Comparison of ENCODE assay signal across 16 cellular contexts in the genomic region with DNA sequence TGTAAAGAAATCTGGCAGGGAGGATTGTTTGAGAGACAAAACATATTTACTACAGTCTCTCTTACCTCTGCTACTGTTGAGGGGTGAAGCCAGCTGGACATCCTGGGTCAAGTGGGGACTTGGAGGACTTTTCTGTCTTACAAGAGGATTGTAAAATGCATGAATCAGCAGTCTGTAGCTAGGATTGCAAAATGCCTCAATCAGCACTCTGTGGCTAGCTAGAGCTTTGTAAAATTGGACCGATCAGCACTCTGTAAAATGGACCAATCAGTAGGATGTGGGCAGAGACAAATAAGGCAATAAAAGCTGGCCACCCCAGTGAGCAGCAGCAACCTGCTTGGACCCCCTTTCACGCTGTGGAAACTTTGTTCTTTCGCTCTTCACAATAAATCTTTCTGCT.
DNase-seq lines count a peak whose midpoint lies in the region; ATAC-seq, FAIRE-seq and TF ChIP-seq lines count a peak whose summit lies in the region.
"Had no signal": no experiment of that assay in that cellular context is flagged by ENCODE, and none has a peak within 500 bp of the region (broad histone marks: within the 10 kb centered on the region; RNA-seq: fewer than 3 reads in every experiment).

No MANE protein-coding gene starts in this region.

- no peak for TF ChIP-seq CTCF in MM.1S (IDR thresholded peaks at IDR 0.05; ENCODE audit: low read length)
- TF ChIP-seq CTCF in HepG2 (CRISPR knock-in tag; IDR thresholded peaks at IDR 0.05), result no peak
- no peak for TF ChIP-seq CTCF in uterus (IDR thresholded peaks at IDR 0.05)
- TF ChIP-seq CTCF in transverse colon (IDR thresholded peaks at IDR 0.05), result no peak

- TF ChIP-seq EP300 in HepG2 (IDR thresholded peaks at IDR 0.05; ENCODE audit: low read depth in 2 of 2, low read length in 2 of 2) (no peak), HepG2 (CRISPR knock-in tag; IDR thresholded peaks at IDR 0.05; ENCODE audit: borderline replicate concordance) (no peak), transverse colon (IDR thresholded peaks at IDR 0.05; ENCODE audit: low read depth) (no peak)

- H4K20me1 ChIP-seq in MM.1S (ENCODE audit: insufficient read depth, low read length) (no peaks in the 10 kb centered on the region), HepG2 (ENCODE audit: insufficient read depth, low read length) (no peaks in the 10 kb centered on the region)

- H3F3A ChIP-seq in MM.1S (ENCODE audit: insufficient read depth, low read length), result no peaks in the 10 kb centered on the region

- no peak overlapping the region for H3K4me3 ChIP-seq in MM.1S (ENCODE audit: low read length)
- 0 out of 2 replicates have a peak overlapping the region, but pooled peaks have one; percentile 14 for H3K4me3 ChIP-seq in SK-N-MC
- H3K4me3 ChIP-seq in HepG2 (replicated peaks in 1 of 3; ENCODE audit: insufficient read depth in 1 of 3, low read depth in 2 of 3, low read length in 3 of 3), result no peak overlapping the region
- no peak overlapping the region for H3K4me3 ChIP-seq in uterus
- H3K4me3 ChIP-seq in transverse colon, result no peak overlapping the region

- BruUV-seq in HepG2 (replicated peaks; lab: Mats Ljungman, UMichigan), result no TSS peak

- H3K36me3 ChIP-seq in MM.1S (replicated peaks; ENCODE audit: insufficient read depth, low read length) (no peaks in the 10 kb centered on the region), SK-N-MC (ENCODE audit: insufficient read depth, low read length) (no peaks in the 10 kb centered on the region), HepG2 (replicated peaks in 1 of 2; ENCODE audit: control insufficient read depth in 1 of 2, insufficient read depth in 2 of 2, low read length in 2 of 2) (no peaks in the 10 kb centered on the region), uterus (no peaks in the 10 kb centered on the region), transverse colon (no peaks in the 10 kb centered on the region)

- CTCF ChIA-PET in HepG2 (lab: Yijun Ruan, JAX; ENCODE audit: low intra/inter-chr PET ratio, low total read pairs), result no interaction called here

- H3K27ac ChIP-seq in MM.1S (ENCODE audit: low read length) (no peak overlapping the region), SK-N-MC (peak overlapping the region; percentile 51; the same call in 1 of the 2 replicates), HepG2 (ENCODE audit: extremely low read length, insufficient read depth, low read length) (no peak overlapping the region), uterus (no peak overlapping the region), transverse colon (no peak overlapping the region)

- in situ Hi-C loops in HepG2 (cut with HindIII; ENCODE audit: extremely low pct_ligation_motif_present, low pct_unique_long_range_greater_than_20kb) (no loop called here), transverse colon (cut with MboI; ENCODE audit: low pct_ligation_motif_present in 1 of 4, low pct_unique_long_range_greater_than_20kb in 1 of 4, low sequenced_read_pairs in 3 of 4) (no loop called here)

- intact Hi-C loops in HepG2 (cut with micrococcal nuclease; ENCODE audit: unreplicated experiment) (no loop called here), uterus (cut with DNase I; ENCODE audit: low total_unique reads) (no loop called here), transverse colon (cut with DNase I; ENCODE audit: low total_unique reads) (no loop called here)

- TF ChIP-seq POLR2A in HepG2 (IDR thresholded peaks at IDR 0.05; ENCODE audit: insufficient read depth in 1 of 2, low read depth in 2 of 2, low read length in 2 of 2) (no peak), uterus (IDR thresholded peaks at IDR 0.05) (no peak), transverse colon (IDR thresholded peaks at IDR 0.05) (no peak)

- H3K4me2 ChIP-seq in MM.1S (ENCODE audit: low read depth, low read length) (no peak overlapping the region), HepG2 (ENCODE audit: low read depth, low read length) (no peak overlapping the region)

- 32% methylated on average over 3 of the region's 3 CpGs for WGBS in HepG2 (ENCODE audit: low lambda C conversion rate)
- 88 to 100% methylated on average over 2 to 3 of the region's 3 CpGs for WGBS in transverse colon (ENCODE audit: low coverage in 1 of 2), 2 donors

- POLR2A ChIA-PET in HepG2 (lab: Yijun Ruan, JAX), result no interaction called here

- H3K27me3 ChIP-seq in MM.1S (replicated peaks; ENCODE audit: insufficient read depth, low read length) (no peaks in the 10 kb centered on the region), HepG2 (ENCODE audit: control insufficient read depth in 1 of 2, insufficient read depth in 2 of 2, low read length in 2 of 2) (no peaks in the 10 kb centered on the region), uterus (no peaks in the 10 kb centered on the region), transverse colon (no peaks in the 10 kb centered on the region)

- no peaks in the 10 kb centered on the region for H3K79me2 ChIP-seq in MM.1S (ENCODE audit: low read length)
- H3K79me2 ChIP-seq in HepG2 (ENCODE audit: insufficient read depth, low read length), result no peaks in the 10 kb centered on the region

- no peak for TF ChIP-seq RAD21 in HepG2 (CRISPR knock-in tag; IDR thresholded peaks at IDR 0.05)

- DNase-seq in H4 (ENCODE audit: low spot score) (peak; percentile 47), MM.1S (peak; percentile 21), SK-N-MC (ENCODE audit: low read depth, low spot score) (no peak), HepG2 (ENCODE audit: low spot score) (no peak), uterus (no peak), iPS-NIHi11 (ENCODE audit: low spot score) (no peak), transverse colon (no peak)
- DNase-seq: Caco-2; CD4-positive, CD25-positive, alpha-beta regulatory T cell; HFFc6; NCI-H1092; NCI-H146; NCI-H2081; NCI-H524 treated with DMSO at 0.1 percent for 48 hours; Right ventricle myocardium superior had no signal

- no peak for FAIRE-seq in HepG2 (lab: Jason Lieb, UNC)
- FAIRE-seq: H54 had no signal

- no peaks in the 10 kb centered on the region for H3K4me1 ChIP-seq in MM.1S (ENCODE audit: low read length)
- H3K4me1 ChIP-seq in HepG2 (ENCODE audit: insufficient read depth, low read length), result no peaks in the 10 kb centered on the region
- no peaks in the 10 kb centered on the region for H3K4me1 ChIP-seq in uterus
- no peaks in the 10 kb centered on the region for H3K4me1 ChIP-seq in transverse colon
- H3K4me1 ChIP-seq: Caco-2 had no signal

- H3K9ac ChIP-seq in MM.1S (ENCODE audit: low read length), result no peak overlapping the region
- H3K9ac ChIP-seq in SK-N-MC (ENCODE audit: insufficient read length), result no peak overlapping the region
- no peak overlapping the region for H3K9ac ChIP-seq in HepG2 (ENCODE audit: insufficient read depth, low read depth, low read length)

- H3K9me3 ChIP-seq in MM.1S (replicated peaks; ENCODE audit: insufficient read depth, low read length) (no peaks in the 10 kb centered on the region), SK-N-MC (ENCODE audit: low read depth, low read length) (no peaks in the 10 kb centered on the region), HepG2 (ENCODE audit: low read length) (no peaks in the 10 kb centered on the region), uterus (no peaks in the 10 kb centered on the region), transverse colon (peaks cover 0 to 4% of the 10 kb centered on the region in 2 donors)
- H3K9me3 ChIP-seq: Caco-2 had no signal

- H2AFZ ChIP-seq in MM.1S (ENCODE audit: low read length) (no peak overlapping the region), HepG2 (ENCODE audit: low read length) (no peak overlapping the region)

- no peak for ATAC-seq in HepG2

- H3K9me2 ChIP-seq in MM.1S (replicated peaks; ENCODE audit: insufficient read depth, low read length), result no peaks in the 10 kb centered on the region

TF ChIP-seq in HepG2, 621 proteins besides CTCF, POLR2A, EP300 and RAD21:
- TF ChIP-seq MAFF (IDR thresholded peaks at IDR 0.05; ENCODE audit: low read depth, low read length) (peak; percentile 80), MAFK (conservative IDR thresholded peaks at IDR 0.05 in 1 of 2, IDR thresholded peaks at IDR 0.05 in 1 of 2; ENCODE audit: low read length in 2 of 2) (peak; percentile 77 to 81), ZSCAN22 (CRISPR knock-in tag; IDR thresholded peaks at IDR 0.05) (no peak)

Comparison
In these comparisons a context has a peak if more than half of its experiments do, and no peak if none do; other contexts are left out.
1. DNase-seq: peak in H4 (single experiment) and MM.1S (single experiment); none in SK-N-MC (single experiment), HepG2 (single experiment), uterus (0 of 2), iPS-NIHi11 (single experiment) and transverse colon (single experiment).